In genomic region chr1:46477153-46477929, GRCh38 we compare ENCODE assay signal across 8 cellular contexts.
DNase-seq lines count a peak whose midpoint lies in the region; ATAC-seq lines count a peak whose summit lies in the region.

No MANE protein-coding gene starts in this region.

- H3K9me3 ChIP-seq in effector memory CD4-positive, alpha-beta T cell (ENCODE audit: control insufficient read depth, low read length) = no peaks in the 10 kb centered on the region

- ATAC-seq in HG03103 (IDR thresholded peaks at IDR 0.05; ENCODE audit: low read depth, unreplicated experiment) (peak; percentile 60), HG03135 (IDR thresholded peaks at IDR 0.05; ENCODE audit: unreplicated experiment) (no peak)

- no peak overlapping the region for H3K27ac ChIP-seq in effector memory CD4-positive, alpha-beta T cell (ENCODE audit: insufficient read depth, low read length, poor library complexity, severe bottlenecking)

- no peaks in the 10 kb centered on the region for H3K36me3 ChIP-seq in effector memory CD4-positive, alpha-beta T cell (ENCODE audit: control insufficient read depth, insufficient read depth, low read length)

- H3K4me1 ChIP-seq in effector memory CD4-positive, alpha-beta T cell (ENCODE audit: control insufficient read depth, insufficient read depth, low read length, poor library complexity, severe bottlenecking) = no peaks in the 10 kb centered on the region

- H3K4me3 ChIP-seq in effector memory CD4-positive, alpha-beta T cell (ENCODE audit: insufficient read depth, low read depth, low read length, poor library complexity, severe bottlenecking) = no peak overlapping the region

- H3K27me3 ChIP-seq in effector memory CD4-positive, alpha-beta T cell (replicated peaks; ENCODE audit: control insufficient read depth, insufficient read depth, low read length, poor library complexity, severe bottlenecking) = peaks cover 12% of the 10 kb centered on the region

- DNase-seq in ELF-1 (ENCODE audit: low read depth, low spot score) = peak; percentile 88
- peak; percentile 56 for DNase-seq in NCI-H748 (lab: John Stamatoyannopoulos, UW; ENCODE audit: unreplicated experiment)
- peak; percentile 38 to 49 for DNase-seq in activated CD8-positive, alpha-beta memory T cell treated with anti-CD3 and anti-CD28 coated beads for 1 hour (ENCODE audit: extremely low read depth in 1 of 2, low read depth in 1 of 2)
- peak; percentile 44 to 57 (median 50) for DNase-seq in effector memory CD4-positive, alpha-beta T cell
- peak; percentile 58 for DNase-seq in midbrain (lab: John Stamatoyannopoulos, UW)
- peak; percentile 63 to 72 for DNase-seq in stimulated activated CD8-positive, alpha-beta memory T cell treated with anti-CD3 and anti-CD28 coated beads, Interleukin-2, amount 100 ng/mL, for 48 hours (ENCODE audit: low read depth in 2 of 2)
